ENCODE assay signal across 21 cellular contexts in the genomic region with DNA sequence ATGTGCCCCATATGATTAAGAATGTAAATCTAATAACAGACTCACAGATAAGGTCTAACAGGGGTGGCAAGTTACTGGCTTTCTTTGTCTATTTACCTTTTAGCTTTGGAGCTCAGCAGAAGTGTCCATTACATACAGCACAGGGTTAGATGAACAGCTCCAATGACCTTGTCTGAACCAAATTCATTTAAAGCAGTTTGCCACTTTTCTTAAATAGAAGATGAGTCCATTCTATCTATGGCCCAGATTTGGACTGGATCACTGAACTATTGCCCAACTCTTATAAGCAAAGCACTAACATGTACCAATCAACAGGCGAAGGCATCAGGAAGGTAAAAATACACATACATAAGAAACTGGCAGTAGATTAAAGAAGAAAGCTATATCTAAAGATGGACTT.
DNase-seq lines count a peak whose midpoint lies in the region; ATAC-seq and TF ChIP-seq lines count a peak whose summit lies in the region.
"Had no signal": no experiment of that assay in that cellular context is flagged by ENCODE, and none has a peak within 500 bp of the region (broad histone marks: within the 10 kb centered on the region; RNA-seq: fewer than 3 reads in every experiment).

No MANE protein-coding gene starts in this region.

- 25 to 63% (median 29%) methylated on average over 1 of the region's 1 CpG for WGBS in psoas muscle, 3 donors

- TF ChIP-seq CTCF in left ventricle myocardium inferior (IDR thresholded peaks at IDR 0.05; ENCODE audit: borderline replicate concordance) (no peak), right atrium auricular region (IDR thresholded peaks at IDR 0.05) (no peak), choroid plexus epithelial cell (conservative IDR thresholded peaks at IDR 0.05; ENCODE audit: low read depth, low read length) (no peak), psoas muscle (IDR thresholded peaks at IDR 0.05) (no peak)

- peak; percentile 56 to 78 (median 68) for ATAC-seq in psoas muscle
- no peak for ATAC-seq in GM19397 (IDR thresholded peaks at IDR 0.05; ENCODE audit: unreplicated experiment)
- ATAC-seq: CD8-positive, alpha-beta T cell; GM12878 had no signal

- H3K9me3 ChIP-seq in left ventricle myocardium inferior (replicated peaks) = no peaks in the 10 kb centered on the region
- no peaks in the 10 kb centered on the region for H3K9me3 ChIP-seq in right atrium auricular region
- no peaks in the 10 kb centered on the region for H3K9me3 ChIP-seq in psoas muscle
- H3K9me3 ChIP-seq in subcutaneous abdominal adipose tissue (ENCODE audit: control insufficient read depth in 5 of 5, low read length in 5 of 5) = no peaks in the 10 kb centered on the region
- H3K9me3 ChIP-seq: BLaER1 treated with 17β-estradiol and CSF1 and Interleukin-3, amounts not matched to agents 10 nM and 100 nM; HAP-1 had no signal

- H3K4me3 ChIP-seq in left ventricle myocardium inferior = no peak overlapping the region
- H3K4me3 ChIP-seq in right atrium auricular region = no peak overlapping the region
- H3K4me3 ChIP-seq in choroid plexus epithelial cell (ENCODE audit: low read depth, low read length) = no peak overlapping the region
- no peak overlapping the region for H3K4me3 ChIP-seq in psoas muscle
- no peak overlapping the region for H3K4me3 ChIP-seq in subcutaneous abdominal adipose tissue (ENCODE audit: low read depth in 1 of 5, low read length in 5 of 5)
- H3K4me3 ChIP-seq: BLaER1 treated with 17β-estradiol and CSF1 and Interleukin-3, amounts not matched to agents 10 nM and 100 nM; GM12878; GM23248; HAP-1 had no signal

- H3K4me1 ChIP-seq in left ventricle myocardium inferior (peaks cover 65% of the 10 kb centered on the region), right atrium auricular region (peaks cover 0 to 38% of the 10 kb centered on the region in 2 donors), psoas muscle (peaks cover 62% of the 10 kb centered on the region), subcutaneous abdominal adipose tissue (ENCODE audit: control insufficient read depth in 5 of 5, insufficient read depth in 5 of 5, low read length in 5 of 5) (peaks cover 0 to 17% (median 4%) of the 10 kb centered on the region in 5 donors)

- H3K27ac ChIP-seq in left ventricle myocardium inferior (replicated peaks) (peak overlapping the region; percentile 67), right atrium auricular region (peak overlapping the region in 1 of 2 donors; percentile 81), psoas muscle (peak overlapping the region; percentile 84), subcutaneous abdominal adipose tissue (ENCODE audit: low read depth, low read length) (peak overlapping the region; percentile 43)
- H3K27ac ChIP-seq: BLaER1 treated with 17β-estradiol and CSF1 and Interleukin-3, amounts not matched to agents 10 nM and 100 nM; HL-60 had no signal

- DNase-seq in left ventricle myocardium inferior = no peak
- no peak for DNase-seq in right atrium auricular region (ENCODE audit: low spot score)
- DNase-seq in choroid plexus epithelial cell (ENCODE audit: low read depth) = peak; percentile 12
- DNase-seq in psoas muscle = no peak
- DNase-seq in stimulated activated naive CD4-positive, alpha-beta T cell (lab: John Stamatoyannopoulos, UW) = no peak
- no peak for DNase-seq in D341Med (ENCODE audit: low spot score)
- DNase-seq: 8988T; Calu3; CD8-positive, alpha-beta T cell; DMS 273 treated with DMSO at 0.1 percent for 48 hours; DMS53; DND-41; EL; HFFc6 had no signal

- intact Hi-C loops in left ventricle myocardium inferior (cut with micrococcal nuclease) (no loop called here), psoas muscle (cut with DNase I) (loop anchor here in 1 of 2 donors (10.0 kb wide), 1 partner anchor 117 kb away; no protein-coding TSS in a partner anchor)

- H3K9ac ChIP-seq in subcutaneous abdominal adipose tissue (ENCODE audit: low read length in 5 of 5) = no peak overlapping the region
- H3K9ac ChIP-seq: BLaER1 treated with 17β-estradiol and CSF1 and Interleukin-3, amounts not matched to agents 10 nM and 100 nM; GM23248 had no signal

- no peaks in the 10 kb centered on the region for H3K27me3 ChIP-seq in left ventricle myocardium inferior (ENCODE audit: low read depth)
- H3K27me3 ChIP-seq in right atrium auricular region = no peaks in the 10 kb centered on the region
- no peaks in the 10 kb centered on the region for H3K27me3 ChIP-seq in psoas muscle (ENCODE audit: insufficient read depth in 3 of 3, low read length in 2 of 3)
- H3K27me3 ChIP-seq in subcutaneous abdominal adipose tissue (ENCODE audit: control insufficient read depth in 5 of 5, insufficient read depth in 4 of 5, low read length in 5 of 5) = no peaks in the 10 kb centered on the region
- H3K27me3 ChIP-seq: BLaER1 treated with 17β-estradiol and CSF1 and Interleukin-3, amounts not matched to agents 10 nM and 100 nM had no signal

- H3K36me3 ChIP-seq in left ventricle myocardium inferior (no peaks in the 10 kb centered on the region), right atrium auricular region (no peaks in the 10 kb centered on the region), psoas muscle (ENCODE audit: insufficient read depth in 1 of 2, low read depth in 1 of 2) (no peaks in the 10 kb centered on the region), subcutaneous abdominal adipose tissue (ENCODE audit: control insufficient read depth in 5 of 5, insufficient read depth in 5 of 5, low read length in 5 of 5) (peaks cover 0 to 3% (median 0%) of the 10 kb centered on the region in 5 donors)
- H3K36me3 ChIP-seq: BLaER1 treated with 17β-estradiol and CSF1 and Interleukin-3, amounts not matched to agents 10 nM and 100 nM; HAP-1 had no signal
